In genomic region chr12:91902860-91903683, GRCh38 we compare ENCODE assay signal across 13 cellular contexts.
DNase-seq lines count a peak whose midpoint lies in the region; ATAC-seq and TF ChIP-seq lines count a peak whose summit lies in the region.
"Had no signal": no experiment of that assay in that cellular context is flagged by ENCODE, and none has a peak within 500 bp of the region (broad histone marks: within the 10 kb centered on the region; RNA-seq: fewer than 3 reads in every experiment).

No MANE protein-coding gene starts in this region.

- TF ChIP-seq CTCF in A673 (conservative IDR thresholded peaks at IDR 0.05; ENCODE audit: low read depth, low read length), result no peak
- TF ChIP-seq CTCF in fibroblast of the aortic adventitia (IDR thresholded peaks at IDR 0.05; ENCODE audit: insufficient read depth, low read length), result no peak
- TF ChIP-seq CTCF in WTC11 (IDR thresholded peaks at IDR 0.05), result no peak

- peak overlapping the region; percentile 28 for H3K27ac Mint-ChIP-seq in activated naive CD8-positive, alpha-beta T cell
- no peak overlapping the region for H3K27ac Mint-ChIP-seq in WTC11
- H3K27ac Mint-ChIP-seq: B cell had no signal

- DNase-seq in A673 (ENCODE audit: low spot score), result peak; percentile 6
- peak; percentile 38 for DNase-seq in GM04503 (ENCODE audit: low read depth)
- peak; percentile 25 for DNase-seq in fibroblast of the aortic adventitia (ENCODE audit: low read depth)
- DNase-seq in retina, result no peak
- DNase-seq in NOMO-1 treated with DMSO at 0.1 percent for 48 hours (lab: John Stamatoyannopoulos, UW; ENCODE audit: unreplicated experiment), result no peak
- DNase-seq in WTC11 (ENCODE audit: low spot score), result no peak
- DNase-seq: head of caudate nucleus, NCI-H187 treated with DMSO at 0.1 percent for 48 hours, psoas muscle had no signal

- no peak for ATAC-seq in HG03439 (IDR thresholded peaks at IDR 0.05; ENCODE audit: unreplicated experiment)
- no peak for ATAC-seq in WTC11
- ATAC-seq: psoas muscle had no signal

- POLR2A ChIA-PET in A673 (lab: Charles Lee; ENCODE audit: low non-redundant PET) (no interaction called here), WTC11 (lab: Charles Lee) (no interaction called here)

- no peak overlapping the region for H3K27ac ChIP-seq in A673 (ENCODE audit: low read depth, low read length, poor library complexity, severe bottlenecking)
- H3K27ac ChIP-seq: psoas muscle, SJSA1 had no signal

- H3K27me3 Mint-ChIP-seq in activated naive CD8-positive, alpha-beta T cell, result no peaks in the 10 kb centered on the region
- H3K27me3 Mint-ChIP-seq in WTC11 (ENCODE audit: low read depth), result no peaks in the 10 kb centered on the region
- H3K27me3 Mint-ChIP-seq: B cell had no signal

- H3K4me3 ChIP-seq in A673 (ENCODE audit: low read depth, low read length, poor library complexity, severe bottlenecking) (no peak overlapping the region), fibroblast of the aortic adventitia (ENCODE audit: low read depth, low read length) (no peak overlapping the region)
- H3K4me3 ChIP-seq: psoas muscle, SJSA1 had no signal

- no peak overlapping the region for H3K4me3 Mint-ChIP-seq in activated naive CD8-positive, alpha-beta T cell
- no peak overlapping the region for H3K4me3 Mint-ChIP-seq in WTC11
- H3K4me3 Mint-ChIP-seq: B cell had no signal

- no peaks in the 10 kb centered on the region for H3K4me1 ChIP-seq in A673 (ENCODE audit: insufficient read depth, low read length, poor library complexity, severe bottlenecking)
- H3K4me1 ChIP-seq: psoas muscle, SJSA1 had no signal

- BruUV-seq in A673 (replicated peaks; lab: Mats Ljungman, UMichigan), result no TSS peak

- H3K27me3 ChIP-seq in A673 (replicated peaks; ENCODE audit: insufficient read depth, low read depth, low read length, poor library complexity), result no peaks in the 10 kb centered on the region
- H3K27me3 ChIP-seq: SJSA1 had no signal

- H3K4me1 Mint-ChIP-seq in activated naive CD8-positive, alpha-beta T cell (ENCODE audit: low read depth), result peaks cover 36% of the 10 kb centered on the region
- H3K4me1 Mint-ChIP-seq in WTC11, result peaks cover 3% of the 10 kb centered on the region

- CTCF ChIA-PET in A673 (lab: Charles Lee) (no interaction called here), WTC11 (lab: Charles Lee) (no interaction called here)

- H3K9me3 Mint-ChIP-seq in activated naive CD8-positive, alpha-beta T cell (ENCODE audit: low read depth), result peaks cover 21% of the 10 kb centered on the region
- peaks cover 65% of the 10 kb centered on the region for H3K9me3 Mint-ChIP-seq in WTC11

- no peaks in the 10 kb centered on the region for H3K9me3 ChIP-seq in A673 (ENCODE audit: low read depth, low read length, poor library complexity, severe bottlenecking)
- H3K9me3 ChIP-seq: psoas muscle, SJSA1 had no signal

- intact Hi-C loops in A673 (cut with micrococcal nuclease; ENCODE audit: unreplicated experiment), result no loop called here

- peaks cover 24% of the 10 kb centered on the region for H3K36me3 Mint-ChIP-seq in activated naive CD8-positive, alpha-beta T cell
- H3K36me3 Mint-ChIP-seq in WTC11, result peaks cover 26% of the 10 kb centered on the region

- no peaks in the 10 kb centered on the region for H3K36me3 ChIP-seq in A673 (ENCODE audit: insufficient read depth, low read length, poor library complexity, severe bottlenecking)
- H3K36me3 ChIP-seq: SJSA1 had no signal

TF ChIP-seq in WTC11, 78 proteins besides CTCF, POLR2A, EP300 and RAD21:
- TF ChIP-seq TEAD1 (CRISPR knock-in tag; IDR thresholded peaks at IDR 0.05) (no peak), ZNF263 (CRISPR knock-in tag; IDR thresholded peaks at IDR 0.05; ENCODE audit: low read depth) (no peak), NFE2L1 (CRISPR knock-in tag; IDR thresholded peaks at IDR 0.05) (no peak)
- TF ChIP-seq, protein P1, sequence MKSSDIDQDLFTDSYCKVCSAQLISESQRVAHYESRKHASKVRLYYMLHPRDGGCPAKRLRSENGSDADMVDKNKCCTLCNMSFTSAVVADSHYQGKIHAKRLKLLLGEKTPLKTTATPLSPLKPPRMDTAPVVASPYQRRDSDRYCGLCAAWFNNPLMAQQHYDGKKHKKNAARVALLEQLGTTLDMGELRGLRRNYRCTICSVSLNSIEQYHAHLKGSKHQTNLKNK (CRISPR knock-in tag; IDR thresholded peaks at IDR 0.05), result no peak

Comparison
In these comparisons a context has a peak if more than half of its experiments do, and no peak if none do; other contexts are left out.
1. DNase-seq: peak in A673 (single experiment), GM04503 (single experiment) and fibroblast of the aortic adventitia (single experiment); none in retina (single experiment), NOMO-1 treated with DMSO at 0.1 percent for 48 hours (single experiment) and WTC11 (single experiment).